ENCODE assay signal across 9 cellular contexts in the genomic region with DNA sequence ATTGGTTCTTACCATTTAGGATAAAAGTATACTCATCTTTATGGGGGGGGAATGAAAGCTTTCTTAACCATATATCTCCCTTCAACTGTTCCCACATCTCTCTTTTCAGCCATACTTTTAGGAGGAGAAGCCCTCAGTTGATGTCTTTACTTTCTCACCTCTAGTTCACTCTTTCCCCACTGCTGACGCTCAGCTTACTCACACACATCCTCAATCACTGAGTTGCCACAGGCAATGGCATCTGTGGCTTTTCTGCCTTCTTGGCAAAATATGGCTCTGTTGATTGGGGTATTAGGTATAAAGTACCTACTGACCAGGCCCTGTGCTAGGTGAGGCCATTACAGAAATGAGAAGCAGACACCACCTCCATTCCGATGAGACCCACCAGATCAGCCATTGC. TPM values are rescaled to one million over a fixed set of nuclear protein-coding genes. Genes with fewer than 3 reads are reported as not detected.
"Had no signal": no experiment of that assay in that cellular context is flagged by ENCODE, and none has a peak within 500 bp of the region (broad histone marks: within the 10 kb centered on the region; RNA-seq: fewer than 3 reads in every experiment).

No MANE protein-coding gene starts in this region.

- H3K4me3 Mint-ChIP-seq: GM23338, H9 had no signal

- FAIRE-seq: H1, H54, HTR-8/SVneo, K562 had no signal

- H3K4me3 ChIP-seq: GM23338, K562 had no signal

- DNase-seq: H9, HCEC 1CT, IMR-90 had no signal

- ATAC-seq: GM23338, K562 had no signal

- H3K4me1 Mint-ChIP-seq: GM23338, H9 had no signal

- H3K9me3 Mint-ChIP-seq: GM23338, H9 had no signal

- H3K27ac Mint-ChIP-seq: GM23338, H9 had no signal

RNA-seq across cellular contexts. Expression of a gene that starts 37.8 kb away (rescaled TPM):
- total RNA-seq: GM23338, H1, H9, HT-29, IMR-90, K562 had no signal
